ENCODE assay signal across 8 cellular contexts in the genomic region with DNA sequence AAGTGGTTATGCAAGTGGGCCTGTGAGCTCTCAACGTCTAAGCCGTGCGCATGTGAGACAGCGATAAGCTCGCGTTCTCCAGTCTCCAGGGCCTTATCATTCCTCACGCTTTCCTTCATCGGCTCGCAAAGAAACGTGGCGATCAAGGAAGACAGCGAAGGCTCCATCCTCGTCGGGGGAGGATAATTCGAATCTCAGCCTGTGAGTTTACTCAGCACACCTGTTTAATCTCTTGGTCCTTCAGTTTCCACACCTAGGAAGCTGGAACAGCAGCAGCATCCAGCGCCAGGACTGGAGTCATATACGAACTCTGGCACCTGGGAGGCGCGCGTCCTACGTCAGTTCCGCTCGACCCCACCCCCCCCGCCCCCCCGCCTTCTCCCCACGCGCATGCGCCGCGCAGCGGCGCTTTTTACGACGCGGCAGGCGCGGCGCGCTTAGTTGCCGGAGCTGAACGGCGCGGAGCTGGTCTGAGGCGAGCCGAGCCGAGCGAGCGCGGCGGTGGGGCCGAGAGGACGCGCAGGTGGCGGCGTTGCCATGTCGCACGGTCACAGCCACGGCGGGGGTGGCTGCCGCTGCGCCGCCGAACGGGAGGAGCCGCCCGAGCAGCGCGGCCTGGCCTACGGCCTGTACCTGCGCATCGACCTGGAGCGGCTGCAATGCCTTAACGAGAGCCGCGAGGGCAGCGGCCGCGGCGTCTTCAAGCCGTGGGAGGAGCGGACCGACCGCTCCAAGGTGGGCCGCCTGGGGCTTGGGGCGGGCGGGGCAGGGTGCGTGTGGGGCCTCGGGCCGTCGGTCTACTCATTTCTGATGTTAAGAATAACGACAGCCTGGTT.
DNase-seq lines count a peak whose midpoint lies in the region; ATAC-seq, FAIRE-seq and TF ChIP-seq lines count a peak whose summit lies in the region.

A gene with protein sequence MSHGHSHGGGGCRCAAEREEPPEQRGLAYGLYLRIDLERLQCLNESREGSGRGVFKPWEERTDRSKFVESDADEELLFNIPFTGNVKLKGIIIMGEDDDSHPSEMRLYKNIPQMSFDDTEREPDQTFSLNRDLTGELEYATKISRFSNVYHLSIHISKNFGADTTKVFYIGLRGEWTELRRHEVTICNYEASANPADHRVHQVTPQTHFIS (plus strand): TSS at position 440 of the 836 bp plus-strand sequence. CDS start 98 bp downstream, at position 538.

- peak within 1 kb of the TSS; percentile 88 for H3K27ac ChIP-seq in C4-2B
- peak within 1 kb of the TSS; percentile 89 for H3K27ac ChIP-seq in effector memory CD4-positive, alpha-beta T cell (ENCODE audit: insufficient read depth, low read length, poor library complexity, severe bottlenecking)

- no peaks in the 10 kb centered on the region for H3K9me3 Mint-ChIP-seq in memory B cell

- TF ChIP-seq CTCF in C4-2B (conservative IDR thresholded peaks at IDR 0.05): no peak

- H3K4me1 ChIP-seq in effector memory CD4-positive, alpha-beta T cell (ENCODE audit: control insufficient read depth, insufficient read depth, low read length, poor library complexity, severe bottlenecking): peaks cover 22% of the 10 kb centered on the region

- peaks cover 6% of the 10 kb centered on the region for H3K36me3 ChIP-seq in effector memory CD4-positive, alpha-beta T cell (ENCODE audit: control insufficient read depth, insufficient read depth, low read length)

- peak; percentile 89 for DNase-seq in HTR-8/SVneo (ENCODE audit: insufficient read length, low spot score)
- DNase-seq in NOMO-1 (lab: John Stamatoyannopoulos, UW; ENCODE audit: unreplicated experiment in 2 of 2): peak; percentile 80 to 81
- peak; percentile 89 for DNase-seq in activated CD8-positive, alpha-beta memory T cell treated with anti-CD3 and anti-CD28 coated beads for 24 hours
- peak; percentile 73 to 74 (median 74) for DNase-seq in effector memory CD4-positive, alpha-beta T cell
- DNase-seq in memory B cell (ENCODE audit: low spot score in 2 of 2): peak; percentile 77 to 79
- peak; percentile 57 for DNase-seq in stimulated activated CD8-positive, alpha-beta memory T cell treated with anti-CD3 and anti-CD28 coated beads, Interleukin-12 subunit alpha, Interleukin-12 subunit beta, amount 100 ng/mL, for 1 hour (ENCODE audit: low read depth)

- H3K4me3 ChIP-seq in effector memory CD4-positive, alpha-beta T cell (ENCODE audit: insufficient read depth, low read depth, low read length, poor library complexity, severe bottlenecking): peak within 1 kb of the TSS; percentile 81

- H3K4me3 Mint-ChIP-seq in memory B cell: peak within 1 kb of the TSS; percentile 93

- peaks cover 15% of the 10 kb centered on the region for H3K4me1 Mint-ChIP-seq in memory B cell

- H3K36me3 Mint-ChIP-seq in memory B cell: peaks cover 4% of the 10 kb centered on the region

- no peaks in the 10 kb centered on the region for H3K9me3 ChIP-seq in effector memory CD4-positive, alpha-beta T cell (ENCODE audit: control insufficient read depth, low read length)

- no peaks in the 10 kb centered on the region for H3K27me3 ChIP-seq in effector memory CD4-positive, alpha-beta T cell (replicated peaks; ENCODE audit: control insufficient read depth, insufficient read depth, low read length, poor library complexity, severe bottlenecking)

- FAIRE-seq in HTR-8/SVneo (lab: Jason Lieb, UNC): no peak

- peak within 1 kb of the TSS; percentile 96 for H3K27ac Mint-ChIP-seq in memory B cell

- peak; percentile 66 for ATAC-seq in GM19452 (IDR thresholded peaks at IDR 0.05; ENCODE audit: unreplicated experiment)
- ATAC-seq in memory B cell (ENCODE audit: low read depth): peak; percentile 87

- no peaks in the 10 kb centered on the region for H3K27me3 Mint-ChIP-seq in memory B cell

Comparison
In these comparisons a context has a peak if more than half of its experiments do, and no peak if none do; other contexts are left out.
1. Peak in every context shown above with its lines: DNase-seq, ATAC-seq, H3K4me3 ChIP-seq and H3K27ac ChIP-seq.